ENCODE assay signal across 1 cellular context in genomic region chr12:10167588-10167987, GRCh38.
TF ChIP-seq lines count a peak whose summit lies in the region.

No MANE protein-coding gene starts in this region.

TF ChIP-seq in K562, 482 proteins besides CTCF, POLR2A, EP300 and RAD21:
- TF ChIP-seq ZNF699 (CRISPR knock-in tag; IDR thresholded peaks at IDR 0.05; ENCODE audit: insufficient replicate concordance) (no peak), CEBPB (tag; IDR thresholded peaks at IDR 0.05) (peak; percentile 52), CEBPG (CRISPR knock-in tag; IDR thresholded peaks at IDR 0.05) (no peak), CEBPG (tag; conservative IDR thresholded peaks at IDR 0.05 in 1 of 2, IDR thresholded peaks at IDR 0.05 in 1 of 2) (peak in 1 of 2 experiments; percentile 57; a peak in 1 of 4 replicates), THAP7 (CRISPR knock-in tag; IDR thresholded peaks at IDR 0.05) (no peak)
- TF ChIP-seq, protein P1, sequence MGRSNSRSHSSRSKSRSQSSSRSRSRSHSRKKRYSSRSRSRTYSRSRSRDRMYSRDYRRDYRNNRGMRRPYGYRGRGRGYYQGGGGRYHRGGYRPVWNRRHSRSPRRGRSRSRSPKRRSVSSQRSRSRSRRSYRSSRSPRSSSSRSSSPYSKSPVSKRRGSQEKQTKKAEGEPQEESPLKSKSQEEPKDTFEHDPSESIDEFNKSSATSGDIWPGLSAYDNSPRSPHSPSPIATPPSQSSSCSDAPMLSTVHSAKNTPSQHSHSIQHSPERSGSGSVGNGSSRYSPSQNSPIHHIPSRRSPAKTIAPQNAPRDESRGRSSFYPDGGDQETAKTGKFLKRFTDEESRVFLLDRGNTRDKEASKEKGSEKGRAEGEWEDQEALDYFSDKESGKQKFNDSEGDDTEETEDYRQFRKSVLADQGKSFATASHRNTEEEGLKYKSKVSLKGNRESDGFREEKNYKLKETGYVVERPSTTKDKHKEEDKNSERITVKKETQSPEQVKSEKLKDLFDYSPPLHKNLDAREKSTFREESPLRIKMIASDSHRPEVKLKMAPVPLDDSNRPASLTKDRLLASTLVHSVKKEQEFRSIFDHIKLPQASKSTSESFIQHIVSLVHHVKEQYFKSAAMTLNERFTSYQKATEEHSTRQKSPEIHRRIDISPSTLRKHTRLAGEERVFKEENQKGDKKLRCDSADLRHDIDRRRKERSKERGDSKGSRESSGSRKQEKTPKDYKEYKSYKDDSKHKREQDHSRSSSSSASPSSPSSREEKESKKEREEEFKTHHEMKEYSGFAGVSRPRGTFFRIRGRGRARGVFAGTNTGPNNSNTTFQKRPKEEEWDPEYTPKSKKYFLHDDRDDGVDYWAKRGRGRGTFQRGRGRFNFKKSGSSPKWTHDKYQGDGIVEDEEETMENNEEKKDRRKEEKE (IDR thresholded peaks at IDR 0.05; ENCODE audit: borderline replicate concordance in 1 of 2, control insufficient read depth in 1 of 2, low read depth in 2 of 2, low read length in 1 of 2), result no peak
